11 cellular contexts compared by ENCODE assay signal in genomic region chr13:80469841-80470378, GRCh38.
DNase-seq lines count a peak whose midpoint lies in the region; ATAC-seq and TF ChIP-seq lines count a peak whose summit lies in the region.
"Had no signal": no experiment of that assay in that cellular context is flagged by ENCODE, and none has a peak within 500 bp of the region (broad histone marks: within the 10 kb centered on the region; RNA-seq: fewer than 3 reads in every experiment).

No MANE protein-coding gene starts in this region.

- H3K9me3 ChIP-seq in mucosa of rectum (ENCODE audit: control insufficient read depth in 2 of 2, low read length in 2 of 2): no peaks in the 10 kb centered on the region
- H3K9me3 ChIP-seq in uterus: no peaks in the 10 kb centered on the region
- no peaks in the 10 kb centered on the region for H3K9me3 ChIP-seq in CD4-positive, alpha-beta T cell (ENCODE audit: control insufficient read depth, low read length)

- peak in 1 of 2 donors; percentile 27 for TF ChIP-seq POLR2A in uterus (IDR thresholded peaks at IDR 0.05)

- H3K9me3 Mint-ChIP-seq in CD4-positive, alpha-beta T cell: no peaks in the 10 kb centered on the region
- H3K9me3 Mint-ChIP-seq: naive B cell had no signal

- DNase-seq in NCI-H2196 treated with DMSO at 0.1 percent for 48 hours (lab: John Stamatoyannopoulos, UW; ENCODE audit: unreplicated experiment) (peak; percentile 0), NCI-H2196 (lab: John Stamatoyannopoulos, UW; ENCODE audit: unreplicated experiment) (no peak), epithelial cell of esophagus (ENCODE audit: low read depth) (peak; percentile 83), uterus (peak; percentile 79 to 86), NCI-H2029 treated with DMSO at 0.1 percent for 48 hours (lab: John Stamatoyannopoulos, UW) (no peak)
- DNase-seq in CD4-positive, alpha-beta T cell: no peak
- DNase-seq: 8988T, naive B cell had no signal

- no peak overlapping the region for H3K27ac Mint-ChIP-seq in CD4-positive, alpha-beta T cell
- H3K27ac Mint-ChIP-seq: stimulated activated naive CD8-positive, alpha-beta T cell treated with anti-CD3 and anti-CD28 coated beads, Interleukin-15, Interleukin-2, amounts not matched to agents 100 ng/mL and 50 ng/mL, for 24 hours had no signal

- H3K36me3 ChIP-seq in mucosa of rectum (ENCODE audit: control insufficient read depth in 2 of 2, insufficient read depth in 2 of 2, low read length in 2 of 2) (no peaks in the 10 kb centered on the region), uterus (no peaks in the 10 kb centered on the region)

- H3K4me1 ChIP-seq in mucosa of rectum (ENCODE audit: control insufficient read depth in 2 of 2, insufficient read depth in 2 of 2, low read length in 2 of 2): no peaks in the 10 kb centered on the region
- no peaks in the 10 kb centered on the region for H3K4me1 ChIP-seq in uterus

- H3K4me3 ChIP-seq in epithelial cell of esophagus (ENCODE audit: low read length): no peak overlapping the region
- no peak overlapping the region for H3K4me3 ChIP-seq in mucosa of rectum (ENCODE audit: low read length in 2 of 2)
- no peak overlapping the region for H3K4me3 ChIP-seq in uterus

- CTCF ChIA-PET in CD4-positive, alpha-beta T cell (lab: Charles Lee): no interaction called here

- H3K27ac ChIP-seq in mucosa of rectum (ENCODE audit: low read depth in 2 of 2, low read length in 2 of 2) (peak overlapping the region; percentile 32 to 56), uterus (peak overlapping the region; percentile 68 to 78)
- H3K27ac ChIP-seq in CD4-positive, alpha-beta T cell (ENCODE audit: low read depth, low read length): no peak overlapping the region

- intact Hi-C loops in uterus (cut with DNase I; ENCODE audit: low total_unique reads): no loop called here
- intact Hi-C loops in CD4-positive, alpha-beta T cell (cut with DNase I, micrococcal nuclease): no loop called here

- no peaks in the 10 kb centered on the region for H3K27me3 Mint-ChIP-seq in CD4-positive, alpha-beta T cell
- H3K27me3 Mint-ChIP-seq: naive B cell; stimulated activated naive CD8-positive, alpha-beta T cell treated with anti-CD3 and anti-CD28 coated beads, Interleukin-15, Interleukin-2, amounts not matched to agents 100 ng/mL and 50 ng/mL, for 24 hours had no signal

- H3K4me1 Mint-ChIP-seq in CD4-positive, alpha-beta T cell (ENCODE audit: low read depth): no peaks in the 10 kb centered on the region
- H3K4me1 Mint-ChIP-seq: naive B cell had no signal

- TF ChIP-seq CTCF in epithelial cell of esophagus (IDR thresholded peaks at IDR 0.05; ENCODE audit: insufficient read depth, low read depth, low read length, missing control alignments): no peak
- peak in 1 of 4 experiments; percentile 5 for TF ChIP-seq CTCF in uterus (IDR thresholded peaks at IDR 0.05)
- no peak for TF ChIP-seq CTCF in CD4-positive, alpha-beta T cell (IDR thresholded peaks at IDR 0.05)

- no peak overlapping the region for H3K4me3 Mint-ChIP-seq in CD4-positive, alpha-beta T cell
- H3K4me3 Mint-ChIP-seq: naive B cell; stimulated activated naive CD8-positive, alpha-beta T cell treated with anti-CD3 and anti-CD28 coated beads, Interleukin-15, Interleukin-2, amounts not matched to agents 100 ng/mL and 50 ng/mL, for 24 hours had no signal

- H3K27me3 ChIP-seq in mucosa of rectum (ENCODE audit: control insufficient read depth in 2 of 2, insufficient read depth in 2 of 2, low read length in 2 of 2) (no peaks in the 10 kb centered on the region), uterus (no peaks in the 10 kb centered on the region)
- H3K27me3 ChIP-seq in CD4-positive, alpha-beta T cell (ENCODE audit: control insufficient read depth, insufficient read depth, low read length): no peaks in the 10 kb centered on the region

- ATAC-seq in CD4-positive, alpha-beta T cell (ENCODE audit: poor library complexity): no peak
- no peak for ATAC-seq in HG02642 (IDR thresholded peaks at IDR 0.05; ENCODE audit: poor library complexity, unreplicated experiment)

- POLR2A ChIA-PET in CD4-positive, alpha-beta T cell (lab: Charles Lee): no interaction called here

- no peaks in the 10 kb centered on the region for H3K36me3 Mint-ChIP-seq in CD4-positive, alpha-beta T cell (ENCODE audit: low read depth)
- H3K36me3 Mint-ChIP-seq: naive B cell had no signal

- no peak overlapping the region for H3K9ac ChIP-seq in mucosa of rectum (ENCODE audit: low read depth in 1 of 2, low read length in 2 of 2)

Comparison
In these comparisons a context has a peak if more than half of its experiments do, and no peak if none do; other contexts are left out.
1. DNase-seq: peak in NCI-H2196 treated with DMSO at 0.1 percent for 48 hours (single experiment), epithelial cell of esophagus (single experiment) and uterus (2 of 2); none in NCI-H2196 (single experiment), CD4-positive, alpha-beta T cell (0 of 10) and NCI-H2029 treated with DMSO at 0.1 percent for 48 hours (single experiment).